ENCODE assay signal across 24 cellular contexts in the genomic region with DNA sequence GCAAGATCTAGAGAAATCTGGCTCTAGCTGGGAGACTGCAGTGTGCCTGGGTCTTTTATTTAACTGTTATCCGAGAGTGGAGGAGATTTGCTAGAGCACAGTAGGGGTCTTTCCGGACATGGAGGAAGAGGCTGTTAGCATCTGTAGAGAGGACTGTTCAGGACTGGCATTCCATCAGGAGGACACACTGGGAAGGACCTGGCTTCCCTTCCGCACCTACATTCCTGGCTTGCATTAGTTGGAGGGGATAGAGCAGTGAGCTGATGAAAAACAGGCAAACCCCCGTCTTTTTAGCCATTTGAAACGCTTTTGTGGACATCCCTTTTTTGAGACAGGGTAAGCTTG. TPM values are rescaled to one million over a fixed set of nuclear protein-coding genes. Genes with fewer than 3 reads are reported as not detected.
DNase-seq lines count a peak whose midpoint lies in the region; ATAC-seq, FAIRE-seq and TF ChIP-seq lines count a peak whose summit lies in the region.
"Had no signal": no experiment of that assay in that cellular context is flagged by ENCODE, and none has a peak within 500 bp of the region (broad histone marks: within the 10 kb centered on the region; RNA-seq: fewer than 3 reads in every experiment).

No MANE protein-coding gene starts in this region.

- H4K20me1 ChIP-seq in GM23338 (replicated peaks; ENCODE audit: insufficient read depth), result no peaks in the 10 kb centered on the region

- H3K4me2 ChIP-seq in GM23338, result peak overlapping the region; percentile 86

- WGBS in iPS DF 6.9 (ENCODE audit: insufficient coverage, insufficient read length), result no CpG with 5 or more reads among the region's 5 CpGs
- 75% methylated on average over 5 of the region's 5 CpGs for WGBS in suprapubic skin

- H3K27ac Mint-ChIP-seq in GM23338 (peak overlapping the region; percentile 81), brain (peak overlapping the region in 1 of 5 experiments; percentile 43), progenitor cell of endocrine pancreas (no peak overlapping the region)
- H3K27ac Mint-ChIP-seq: CD8-positive, alpha-beta T cell; memory B cell had no signal

- no peaks in the 10 kb centered on the region for H3F3A ChIP-seq in GM23338 (replicated peaks; ENCODE audit: low read depth)

- TF ChIP-seq EP300 in suprapubic skin (IDR thresholded peaks at IDR 0.05), result no peak

- peaks cover 4% of the 10 kb centered on the region; the same call in 2 of the 3 replicates for H3K9me3 Mint-ChIP-seq in GM23338
- H3K9me3 Mint-ChIP-seq in brain, result no peaks in the 10 kb centered on the region
- H3K9me3 Mint-ChIP-seq in progenitor cell of endocrine pancreas (ENCODE audit: low read depth), result no peaks in the 10 kb centered on the region
- H3K9me3 Mint-ChIP-seq: CD8-positive, alpha-beta T cell; memory B cell had no signal

- H3K4me1 Mint-ChIP-seq in GM23338, result peaks cover 44% of the 10 kb centered on the region
- peaks cover 39% of the 10 kb centered on the region for H3K4me1 Mint-ChIP-seq in brain
- peaks cover 13% of the 10 kb centered on the region for H3K4me1 Mint-ChIP-seq in progenitor cell of endocrine pancreas (ENCODE audit: low read depth)
- H3K4me1 Mint-ChIP-seq: memory B cell had no signal

- TF ChIP-seq CTCF in GM23338 (conservative IDR thresholded peaks at IDR 0.05; ENCODE audit: low read depth in 2 of 2) (no peak), brain (conservative IDR thresholded peaks at IDR 0.05) (no peak), progenitor cell of endocrine pancreas (IDR thresholded peaks at IDR 0.05; ENCODE audit: unreplicated experiment) (no peak), suprapubic skin (IDR thresholded peaks at IDR 0.05) (no peak)

- H3K4me3 ChIP-seq in GM23338 (peak overlapping the region; percentile 65), iPS DF 6.9 (ENCODE audit: low read length) (no peak overlapping the region), suprapubic skin (no peak overlapping the region)

- DNase-seq in GM23338 (ENCODE audit: low spot score) (peak; percentile 85), iPS DF 6.9 (ENCODE audit: low read depth, low spot score) (peak; percentile 75), progenitor cell of endocrine pancreas (ENCODE audit: low spot score, unreplicated experiment) (no peak), suprapubic skin (ENCODE audit: low spot score in 2 of 2) (no peak), RCC 7860 (ENCODE audit: low spot score) (no peak), NCI-H2227 treated with DMSO at 0.1 percent for 48 hours (lab: John Stamatoyannopoulos, UW) (no peak), inferior parietal cortex (ENCODE audit: extremely low spot score) (no peak)
- DNase-seq: activated naive CD4-positive, alpha-beta T cell treated with anti-CD3 and anti-CD28 coated beads, Interleukin-2, amount 50 U/mL, for 16 hours; activated T-cell treated with anti-CD3 and anti-CD28 coated beads, Interleukin-2, amount 50 U/mL, for 48 hours; aorta; CD8-positive, alpha-beta T cell; cerebellar nuclear complex; DMS53; heart left ventricle; MM.1S; naive B cell; NCI-H1436; NCI-H69; stimulated activated CD4-positive, alpha-beta T cell treated with anti-CD3 and anti-CD28 coated beads, Interleukin-2, amount 100 ng/mL, for 24 hours; stimulated activated naive CD4-positive, alpha-beta T cell treated with Interleukin-2 at 50 U/mL for 16 hours; transverse colon had no signal

- no peak overlapping the region for H2AFZ ChIP-seq in GM23338

- peaks cover 36% of the 10 kb centered on the region for H3K4me1 ChIP-seq in GM23338 (ENCODE audit: insufficient read depth)
- H3K4me1 ChIP-seq in iPS DF 6.9 (ENCODE audit: control insufficient read depth, insufficient read depth, low read length), result peaks cover 8% of the 10 kb centered on the region
- peaks cover 29% of the 10 kb centered on the region for H3K4me1 ChIP-seq in suprapubic skin

- TF ChIP-seq POLR2A in suprapubic skin (IDR thresholded peaks at IDR 0.05), result no peak

- H3K9me3 ChIP-seq in iPS DF 6.9 (ENCODE audit: control insufficient read depth, insufficient read depth, low read length), result no peaks in the 10 kb centered on the region
- H3K9me3 ChIP-seq in suprapubic skin, result no peaks in the 10 kb centered on the region
- H3K9me3 ChIP-seq: heart left ventricle, transverse colon had no signal

- H3K27ac ChIP-seq in GM23338 (ENCODE audit: low read depth), result no peak overlapping the region
- no peak overlapping the region for H3K27ac ChIP-seq in iPS DF 6.9 (ENCODE audit: low read length)
- H3K27ac ChIP-seq in suprapubic skin, result no peak overlapping the region
- H3K27ac ChIP-seq: heart left ventricle had no signal

- no peaks in the 10 kb centered on the region; the same call in 2 of the 3 replicates for H3K36me3 Mint-ChIP-seq in GM23338 (ENCODE audit: low read depth)
- H3K36me3 Mint-ChIP-seq in brain, result no peaks in the 10 kb centered on the region
- H3K36me3 Mint-ChIP-seq in progenitor cell of endocrine pancreas (ENCODE audit: insufficient read depth), result no peaks in the 10 kb centered on the region
- H3K36me3 Mint-ChIP-seq: CD8-positive, alpha-beta T cell; memory B cell; naive B cell had no signal

- peak overlapping the region; percentile 67 for H3K4me3 Mint-ChIP-seq in GM23338
- peak overlapping the region; percentile 72 to 81 (median 78) for H3K4me3 Mint-ChIP-seq in brain
- peak overlapping the region; percentile 67 for H3K4me3 Mint-ChIP-seq in progenitor cell of endocrine pancreas (ENCODE audit: low read depth)
- H3K4me3 Mint-ChIP-seq: CD8-positive, alpha-beta T cell; memory B cell had no signal

- H3K79me2 ChIP-seq in GM23338 (replicated peaks; ENCODE audit: insufficient read depth), result no peaks in the 10 kb centered on the region

- peaks cover 25% of the 10 kb centered on the region for H3K27me3 Mint-ChIP-seq in GM23338 (ENCODE audit: insufficient read depth, low read depth, poor library complexity)
- peaks cover 67% of the 10 kb centered on the region for H3K27me3 Mint-ChIP-seq in brain
- H3K27me3 Mint-ChIP-seq in progenitor cell of endocrine pancreas, result peaks cover 77% of the 10 kb centered on the region

- ATAC-seq in GM23338, result peak; percentile 17
- ATAC-seq: CD8-positive, alpha-beta T cell had no signal

- no peaks in the 10 kb centered on the region for H3K9me2 ChIP-seq in GM23338 (ENCODE audit: insufficient read depth)

- no peak for FAIRE-seq in RCC 7860 (lab: Jason Lieb, UNC)

- H3K27me3 ChIP-seq in GM23338 (ENCODE audit: insufficient read depth) (peaks cover 56% of the 10 kb centered on the region), iPS DF 6.9 (ENCODE audit: control insufficient read depth, insufficient read depth, low read length) (peaks cover 22% of the 10 kb centered on the region), suprapubic skin (peaks cover 58% of the 10 kb centered on the region)

- H3K36me3 ChIP-seq in GM23338 (ENCODE audit: insufficient read depth) (no peaks in the 10 kb centered on the region), iPS DF 6.9 (ENCODE audit: control insufficient read depth, insufficient read depth, low read length) (no peaks in the 10 kb centered on the region), suprapubic skin (no peaks in the 10 kb centered on the region)
- H3K36me3 ChIP-seq: heart left ventricle, transverse colon had no signal

TF ChIP-seq in GM23338, 12 proteins besides CTCF, POLR2A, EP300 and RAD21 (continues in another document):
- TF ChIP-seq, protein P1, sequence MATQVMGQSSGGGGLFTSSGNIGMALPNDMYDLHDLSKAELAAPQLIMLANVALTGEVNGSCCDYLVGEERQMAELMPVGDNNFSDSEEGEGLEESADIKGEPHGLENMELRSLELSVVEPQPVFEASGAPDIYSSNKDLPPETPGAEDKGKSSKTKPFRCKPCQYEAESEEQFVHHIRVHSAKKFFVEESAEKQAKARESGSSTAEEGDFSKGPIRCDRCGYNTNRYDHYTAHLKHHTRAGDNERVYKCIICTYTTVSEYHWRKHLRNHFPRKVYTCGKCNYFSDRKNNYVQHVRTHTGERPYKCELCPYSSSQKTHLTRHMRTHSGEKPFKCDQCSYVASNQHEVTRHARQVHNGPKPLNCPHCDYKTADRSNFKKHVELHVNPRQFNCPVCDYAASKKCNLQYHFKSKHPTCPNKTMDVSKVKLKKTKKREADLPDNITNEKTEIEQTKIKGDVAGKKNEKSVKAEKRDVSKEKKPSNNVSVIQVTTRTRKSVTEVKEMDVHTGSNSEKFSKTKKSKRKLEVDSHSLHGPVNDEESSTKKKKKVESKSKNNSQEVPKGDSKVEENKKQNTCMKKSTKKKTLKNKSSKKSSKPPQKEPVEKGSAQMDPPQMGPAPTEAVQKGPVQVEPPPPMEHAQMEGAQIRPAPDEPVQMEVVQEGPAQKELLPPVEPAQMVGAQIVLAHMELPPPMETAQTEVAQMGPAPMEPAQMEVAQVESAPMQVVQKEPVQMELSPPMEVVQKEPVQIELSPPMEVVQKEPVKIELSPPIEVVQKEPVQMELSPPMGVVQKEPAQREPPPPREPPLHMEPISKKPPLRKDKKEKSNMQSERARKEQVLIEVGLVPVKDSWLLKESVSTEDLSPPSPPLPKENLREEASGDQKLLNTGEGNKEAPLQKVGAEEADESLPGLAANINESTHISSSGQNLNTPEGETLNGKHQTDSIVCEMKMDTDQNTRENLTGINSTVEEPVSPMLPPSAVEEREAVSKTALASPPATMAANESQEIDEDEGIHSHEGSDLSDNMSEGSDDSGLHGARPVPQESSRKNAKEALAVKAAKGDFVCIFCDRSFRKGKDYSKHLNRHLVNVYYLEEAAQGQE (IDR thresholded peaks at IDR 0.05; ENCODE audit: unreplicated experiment), result peak; percentile 10

RNA-seq across cellular contexts. Expression of a gene that starts 0.9 kb away (rescaled TPM):
- total RNA-seq in GM23338 (2014; rRNA removed; shearing (Covaris generic)), result 8.2 and 15.0 TPM in 2 replicates
- polyA plus RNA-seq in GM23338 (2016; fragmentation: Nextera tagmentation; extraction: Ambion mirVana) (3.9 and 4.8 TPM in 2 replicates), brain (ENCODE audit: insufficient read depth, low read depth, low replicate concordance) (5.9 TPM)
- total RNA-seq in progenitor cell of endocrine pancreas (1.7 TPM in 2 replicates), suprapubic skin (1 to 10 TPM in 2 of 4 donors, under 1 TPM in 2; 0.68 to 2.2 (median 1.1) TPM)
- total RNA-seq: activated CD8-positive, alpha-beta memory T cell treated with anti-CD3 and anti-CD28 coated beads for 36 hours; CD8-positive, alpha-beta T cell had no signal

Comparison
In these comparisons a context has a peak if more than half of its experiments do, and no peak if none do; other contexts are left out.
1. DNase-seq: peak in GM23338 (single experiment) and iPS DF 6.9 (single experiment); none in progenitor cell of endocrine pancreas (single experiment), suprapubic skin (0 of 2), RCC 7860 (single experiment), NCI-H2227 treated with DMSO at 0.1 percent for 48 hours (single experiment) and inferior parietal cortex (single experiment).
2. Peak in every context shown above with its lines, with median percentiles within 50 percentile points of each other: H3K4me3 Mint-ChIP-seq.